In the genomic region with DNA sequence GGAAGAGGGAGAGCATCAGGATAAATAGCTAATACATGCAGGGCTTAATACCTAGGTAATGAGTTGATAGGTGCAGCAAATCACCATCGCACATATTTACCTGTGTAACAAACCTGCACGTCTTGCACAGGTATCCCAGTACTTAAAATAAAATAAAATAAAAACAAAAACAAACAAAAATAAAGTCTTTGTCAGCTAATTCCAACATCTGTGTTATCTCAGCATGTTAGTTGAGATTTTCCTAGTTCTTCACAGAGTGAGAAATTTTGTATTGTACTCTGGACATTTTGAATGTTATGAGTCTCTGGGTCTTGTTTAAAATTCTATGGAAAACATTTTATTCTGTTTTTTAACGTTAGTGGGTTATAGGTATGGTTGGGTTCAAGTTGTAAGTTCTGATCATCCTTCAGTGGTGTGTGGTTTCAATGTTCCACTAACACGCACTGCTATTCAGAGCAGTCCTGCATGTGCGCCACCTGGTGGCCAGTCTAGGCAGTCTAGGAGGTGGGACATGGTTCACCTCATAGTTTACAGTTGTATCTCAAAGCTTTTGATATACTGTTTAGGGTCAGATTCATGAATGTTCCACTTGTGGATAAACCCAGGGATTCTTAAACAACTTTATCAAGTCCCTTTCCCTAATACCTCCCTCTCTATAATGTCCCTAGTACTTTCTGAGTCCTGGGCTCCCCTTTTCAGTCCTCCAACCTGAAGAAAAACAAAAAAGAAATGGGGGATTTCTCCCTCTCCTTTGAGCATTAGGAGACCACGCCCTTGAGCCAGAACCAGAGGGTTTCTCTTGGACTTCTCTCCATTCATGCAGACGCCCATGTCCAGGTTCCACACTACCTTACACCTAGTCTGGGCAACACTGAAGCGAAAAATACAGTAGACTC, we compare ENCODE assay signal across 8 cellular contexts.
DNase-seq lines count a peak whose midpoint lies in the region; ATAC-seq, FAIRE-seq and TF ChIP-seq lines count a peak whose summit lies in the region.

No MANE protein-coding gene starts in this region.

- H3K27ac ChIP-seq in DOHH2 (ENCODE audit: low read depth, low read length) (no peak overlapping the region), Panc1 (ENCODE audit: low read length) (no peak overlapping the region), neutrophil (no peak overlapping the region)

- DNase-seq in HTR-8/SVneo (ENCODE audit: insufficient read length, low spot score) (peak; percentile 67), Panc1 (ENCODE audit: low read depth, low spot score) (peak; percentile 25), fibroblast of pulmonary artery (ENCODE audit: low read depth) (peak; percentile 79), superior temporal gyrus (ENCODE audit: extremely low spot score) (peak; percentile 83)
- peak; percentile 81 to 84 for DNase-seq in activated T-cell treated with anti-CD3 and anti-CD28 coated beads, Interleukin-2, amount 50 U/mL, for 48 hours

- H3K4me2 ChIP-seq in DOHH2 (ENCODE audit: low read length) = no peak overlapping the region

- H3K9me2 ChIP-seq in DOHH2 (replicated peaks; ENCODE audit: control insufficient read depth, low read length) = no peaks in the 10 kb centered on the region

- peak; percentile 95 for ATAC-seq in GM21526 (IDR thresholded peaks at IDR 0.05; ENCODE audit: low FRiP score, unreplicated experiment)
- peak; percentile 99 for ATAC-seq in Panc1

- no peaks in the 10 kb centered on the region for H3K27me3 ChIP-seq in DOHH2 (ENCODE audit: control insufficient read depth, low read length)
- H3K27me3 ChIP-seq in Panc1 (ENCODE audit: control insufficient read depth, insufficient read depth, low read length) = no peaks in the 10 kb centered on the region
- H3K27me3 ChIP-seq in neutrophil = peaks cover 8% of the 10 kb centered on the region

- in situ Hi-C loops in Panc1 (cut with HindIII; ENCODE audit: low pct_unique_long_range_greater_than_20kb, low sequenced_read_pairs) = no loop called here

- no peaks in the 10 kb centered on the region for H4K20me1 ChIP-seq in DOHH2 (ENCODE audit: control insufficient read depth, insufficient read depth, low read depth, low read length)

- BruUV-seq in Panc1 (replicated peaks; lab: Mats Ljungman, UMichigan) = no TSS peak

- POLR2A ChIA-PET in Panc1 (lab: Charles Lee) = interaction anchor here (0.5 kb wide), 1 partner anchor 222 kb away, joined by 4 read pairs; no protein-coding TSS in a partner anchor

- TF ChIP-seq CTCF in DOHH2 (IDR thresholded peaks at IDR 0.05; ENCODE audit: low read depth, low read length, poor library complexity, severe bottlenecking) = peak; percentile 96
- peak; percentile 93 for TF ChIP-seq CTCF in Panc1 (IDR thresholded peaks at IDR 0.05)
- TF ChIP-seq CTCF in fibroblast of pulmonary artery (IDR thresholded peaks at IDR 0.05; ENCODE audit: low read length, missing control alignments) = peak; percentile 99
- peak; percentile 71 for TF ChIP-seq CTCF in neutrophil (IDR thresholded peaks at IDR 0.05)

- no peaks in the 10 kb centered on the region for H3K79me2 ChIP-seq in DOHH2 (ENCODE audit: control insufficient read depth, low read length)

- CTCF ChIA-PET in Panc1 (lab: Charles Lee) = interaction anchor here (1.3 kb wide), 1 partner anchor 516 kb away, joined by 3 read pairs; no protein-coding TSS in a partner anchor

- no peak overlapping the region for H3K4me3 ChIP-seq in DOHH2 (ENCODE audit: low read length)
- H3K4me3 ChIP-seq in Panc1 (ENCODE audit: low read depth in 2 of 2, low read length in 2 of 2) = no peak overlapping the region
- no peak overlapping the region for H3K4me3 ChIP-seq in fibroblast of pulmonary artery (replicated peaks; ENCODE audit: low read depth, low read length)
- no peak overlapping the region for H3K4me3 ChIP-seq in neutrophil (ENCODE audit: low read depth in 1 of 2, low read length in 1 of 2)

- no peaks in the 10 kb centered on the region for H3K4me1 ChIP-seq in DOHH2 (ENCODE audit: control insufficient read depth, low read length)
- no peaks in the 10 kb centered on the region for H3K4me1 ChIP-seq in Panc1 (ENCODE audit: control insufficient read depth, insufficient read depth, low read length)
- H3K4me1 ChIP-seq in neutrophil (ENCODE audit: control insufficient read depth in 1 of 2, insufficient read depth in 1 of 2, low read depth in 1 of 2, low read length in 1 of 2) = no peaks in the 10 kb centered on the region

- intact Hi-C loops in Panc1 (cut with micrococcal nuclease; ENCODE audit: unreplicated experiment) = loop anchor here (2.0 kb wide), 1 partner anchor 41 kb away; no protein-coding TSS in a partner anchor

- FAIRE-seq in HTR-8/SVneo (lab: Jason Lieb, UNC) = peak; percentile 96

- no peaks in the 10 kb centered on the region for H3F3A ChIP-seq in DOHH2 (ENCODE audit: control insufficient read depth, insufficient read depth)

- H3K9me3 ChIP-seq in DOHH2 (ENCODE audit: control insufficient read depth, insufficient read depth, low read length) (no peaks in the 10 kb centered on the region), Panc1 (ENCODE audit: control insufficient read depth, insufficient read depth, low read depth, low read length) (no peaks in the 10 kb centered on the region), neutrophil (no peaks in the 10 kb centered on the region)

- H3K36me3 ChIP-seq in DOHH2 (ENCODE audit: control insufficient read depth, low read length) = no peaks in the 10 kb centered on the region
- no peaks in the 10 kb centered on the region for H3K36me3 ChIP-seq in Panc1 (ENCODE audit: control insufficient read depth, insufficient read depth, low read length)
- no peaks in the 10 kb centered on the region for H3K36me3 ChIP-seq in neutrophil

Comparison
In these comparisons a context has a peak if more than half of its experiments do, and no peak if none do; other contexts are left out.
1. DNase-seq: peak in every context shown above with its lines; median percentile 83 in superior temporal gyrus; 82 in activated T-cell treated with anti-CD3 and anti-CD28 coated beads, Interleukin-2, amount 50 U/mL, for 48 hours; 79 in fibroblast of pulmonary artery; 67 in HTR-8/SVneo; 25 in Panc1.